Comparison of ENCODE assay signal across 8 cellular contexts in the genomic region with DNA sequence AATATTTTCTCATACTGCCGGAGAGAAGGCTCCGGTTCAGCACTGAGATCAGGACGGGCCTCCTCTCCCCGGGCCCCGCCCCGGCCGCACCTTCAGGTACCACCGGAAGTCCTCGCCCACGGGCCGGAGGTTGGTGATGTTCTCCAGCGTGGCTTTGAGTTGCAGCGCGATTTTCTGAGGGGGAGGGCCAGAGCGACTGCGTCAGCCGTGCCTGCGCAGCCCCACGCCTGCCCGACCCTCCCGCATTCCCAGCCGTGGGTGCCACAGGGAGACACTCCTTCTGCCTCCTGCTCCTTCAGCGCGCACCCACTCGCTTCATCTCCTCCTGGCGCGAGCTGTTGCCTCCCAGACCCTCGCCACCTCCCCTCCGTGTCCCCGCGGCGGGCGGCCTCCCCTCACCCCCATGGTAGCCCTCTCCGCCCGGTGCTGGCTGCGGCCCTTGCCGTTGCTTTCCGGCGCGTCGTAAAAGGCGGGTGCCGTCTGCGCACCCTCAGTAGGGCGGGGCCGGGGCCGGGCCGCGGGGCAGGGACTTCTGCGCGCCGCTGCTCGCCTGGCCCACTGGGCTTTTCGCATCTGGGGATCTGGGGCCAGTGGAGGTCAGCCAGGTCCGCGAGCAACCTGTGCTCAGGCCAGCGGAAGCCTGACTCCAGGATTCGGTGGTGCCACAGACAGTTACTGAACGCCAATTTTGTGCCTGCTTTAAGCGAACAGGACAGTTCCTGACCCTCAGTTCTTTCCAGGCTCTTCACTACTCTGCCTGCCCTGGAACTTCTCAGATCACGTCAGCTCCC. TPM values are rescaled to one million over a fixed set of nuclear protein-coding genes. Genes with fewer than 3 reads are reported as not detected.
A peak's percentile ranks its signal among the peaks of the same experiment; 100 is the strongest.
DNase-seq lines count a peak whose midpoint lies in the region; TF ChIP-seq lines count a peak whose summit lies in the region.

A gene (minus strand): TSS at position 464 of the 791 bp plus-strand sequence. CDS start 59 bp downstream, at position 405.

- peaks cover 8% of the 10 kb centered on the region for H3K79me2 ChIP-seq in neural cell (replicated peaks; ENCODE audit: insufficient read depth, low read length)

- H3K9me3 ChIP-seq in neural cell (ENCODE audit: low read length) = no peaks in the 10 kb centered on the region
- H3K9me3 ChIP-seq in stomach = no peaks in the 10 kb centered on the region

- H3K4me3 ChIP-seq in H7 (ENCODE audit: insufficient read depth, low read depth, low read length) = peak within 1 kb of the TSS; percentile 100
- peak within 1 kb of the TSS; percentile 81 for H3K4me3 ChIP-seq in neural cell (ENCODE audit: low read length)
- peak within 1 kb of the TSS; percentile 61 to 79 (median 72) for H3K4me3 ChIP-seq in stomach

- peak within 1 kb of the TSS; percentile 77 for H2AFZ ChIP-seq in neural cell (ENCODE audit: low read depth, low read length)

- intact Hi-C loops in stomach (cut with DNase I; ENCODE audit: low total_unique reads) = no loop called here

- peak; percentile 92 for DNase-seq in ELF-1 (ENCODE audit: low read depth, low spot score)
- peak; percentile 98 for DNase-seq in H7
- DNase-seq in M059J (ENCODE audit: low read depth) = peak; percentile 90
- DNase-seq in SHP77 treated with DMSO at 0.1 percent for 48 hours (lab: John Stamatoyannopoulos, UW) = peak; percentile 84
- peak; percentile 84 for DNase-seq in activated gamma-delta T cell (lab: John Stamatoyannopoulos, UW)
- DNase-seq in fibroblast of the conjunctiva (ENCODE audit: low read depth) = peak; percentile 69
- peak; percentile 94 for DNase-seq in stomach

- whole genome bisulfite sequencing in stomach, 5 donors = 0 to 1% (median 0%) methylated on average over 24 to 61 of the region's 61 CpGs

- peak; percentile 38 for TF ChIP-seq RAD21 in neural cell (conservative IDR thresholded peaks at IDR 0.05)

- H4K20me1 ChIP-seq in neural cell (ENCODE audit: insufficient read depth) = no peaks in the 10 kb centered on the region

- peak within 1 kb of the TSS; percentile 95 for H3K9ac ChIP-seq in neural cell (ENCODE audit: low read length)

- H3K27ac ChIP-seq in neural cell (ENCODE audit: low read length) (peak within 1 kb of the TSS; percentile 96), stomach (peak within 1 kb of the TSS; percentile 97 to 99 (median 98))

- no peaks in the 10 kb centered on the region for H3F3A ChIP-seq in neural cell (ENCODE audit: insufficient read depth, low read length, poor library complexity, severe bottlenecking)

- H3K36me3 ChIP-seq in H7 (replicated peaks; ENCODE audit: control insufficient read depth, insufficient read depth, low read length) (peaks cover 7% of the 10 kb centered on the region), neural cell (ENCODE audit: insufficient read depth, low read length) (no peaks in the 10 kb centered on the region), stomach (peaks cover 14 to 35% (median 32%) of the 10 kb centered on the region in 4 donors)

- TF ChIP-seq EP300 in neural cell (conservative IDR thresholded peaks at IDR 0.05; ENCODE audit: poor library complexity, severe bottlenecking) (peak; percentile 63), stomach (IDR thresholded peaks at IDR 0.05) (no peak)

- peak within 1 kb of the TSS; percentile 87 for H3K4me2 ChIP-seq in neural cell (ENCODE audit: low read length)

- TF ChIP-seq CTCF in neural cell (IDR thresholded peaks at IDR 0.05; ENCODE audit: poor library complexity, severe bottlenecking) (no peak), stomach (IDR thresholded peaks at IDR 0.05) (no peak)

- H3K27me3 ChIP-seq in H7 (ENCODE audit: control insufficient read depth, insufficient read depth, low read length) = no peaks in the 10 kb centered on the region
- H3K27me3 ChIP-seq in neural cell (ENCODE audit: insufficient read depth, low read depth, low read length) = no peaks in the 10 kb centered on the region
- no peaks in the 10 kb centered on the region for H3K27me3 ChIP-seq in stomach

- no peaks in the 10 kb centered on the region for H3K9me2 ChIP-seq in neural cell (ENCODE audit: insufficient read depth, low read length)

- H3K4me1 ChIP-seq in stomach = peaks cover 10 to 28% (median 19%) of the 10 kb centered on the region in 4 donors

- TF ChIP-seq POLR2A in stomach (IDR thresholded peaks at IDR 0.05) = peak in 2 of 4 donors; percentile 70 to 93

TF ChIP-seq in neural cell, 6 proteins besides CTCF, POLR2A, EP300 and RAD21:
- TF ChIP-seq TAF1 (IDR thresholded peaks at IDR 0.05; ENCODE audit: low read depth) (peak; percentile 60), MXI1 (conservative IDR thresholded peaks at IDR 0.05; ENCODE audit: poor library complexity, severe bottlenecking) (peak; percentile 94), POLR2AphosphoS5 (IDR thresholded peaks at IDR 0.05) (peak; percentile 98), EZH2 (IDR thresholded peaks at IDR 0.05; ENCODE audit: borderline replicate concordance, insufficient read depth, low read length, poor library complexity, severe bottlenecking) (no peak), SMC3 (conservative IDR thresholded peaks at IDR 0.05; ENCODE audit: poor library complexity) (peak; percentile 45)
- TF ChIP-seq, protein P1, sequence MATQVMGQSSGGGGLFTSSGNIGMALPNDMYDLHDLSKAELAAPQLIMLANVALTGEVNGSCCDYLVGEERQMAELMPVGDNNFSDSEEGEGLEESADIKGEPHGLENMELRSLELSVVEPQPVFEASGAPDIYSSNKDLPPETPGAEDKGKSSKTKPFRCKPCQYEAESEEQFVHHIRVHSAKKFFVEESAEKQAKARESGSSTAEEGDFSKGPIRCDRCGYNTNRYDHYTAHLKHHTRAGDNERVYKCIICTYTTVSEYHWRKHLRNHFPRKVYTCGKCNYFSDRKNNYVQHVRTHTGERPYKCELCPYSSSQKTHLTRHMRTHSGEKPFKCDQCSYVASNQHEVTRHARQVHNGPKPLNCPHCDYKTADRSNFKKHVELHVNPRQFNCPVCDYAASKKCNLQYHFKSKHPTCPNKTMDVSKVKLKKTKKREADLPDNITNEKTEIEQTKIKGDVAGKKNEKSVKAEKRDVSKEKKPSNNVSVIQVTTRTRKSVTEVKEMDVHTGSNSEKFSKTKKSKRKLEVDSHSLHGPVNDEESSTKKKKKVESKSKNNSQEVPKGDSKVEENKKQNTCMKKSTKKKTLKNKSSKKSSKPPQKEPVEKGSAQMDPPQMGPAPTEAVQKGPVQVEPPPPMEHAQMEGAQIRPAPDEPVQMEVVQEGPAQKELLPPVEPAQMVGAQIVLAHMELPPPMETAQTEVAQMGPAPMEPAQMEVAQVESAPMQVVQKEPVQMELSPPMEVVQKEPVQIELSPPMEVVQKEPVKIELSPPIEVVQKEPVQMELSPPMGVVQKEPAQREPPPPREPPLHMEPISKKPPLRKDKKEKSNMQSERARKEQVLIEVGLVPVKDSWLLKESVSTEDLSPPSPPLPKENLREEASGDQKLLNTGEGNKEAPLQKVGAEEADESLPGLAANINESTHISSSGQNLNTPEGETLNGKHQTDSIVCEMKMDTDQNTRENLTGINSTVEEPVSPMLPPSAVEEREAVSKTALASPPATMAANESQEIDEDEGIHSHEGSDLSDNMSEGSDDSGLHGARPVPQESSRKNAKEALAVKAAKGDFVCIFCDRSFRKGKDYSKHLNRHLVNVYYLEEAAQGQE (IDR thresholded peaks at IDR 0.05; ENCODE audit: borderline replicate concordance) = peak; percentile 62

RNA-seq across cellular contexts. Expression of the gene that starts here (rescaled TPM):
- 74.1 and 94.6 TPM in 2 replicates for total RNA-seq in H7 (2014; rRNA removed; shearing (Covaris generic))
- total RNA-seq in M059J (2014; rRNA removed; shearing (Covaris generic)) = 47.0 and 53.5 TPM in 2 replicates
- polyA plus RNA-seq in neural cell (103 and 104 TPM in 2 replicates), stomach (10 to 100 TPM; 60.8 to 78.8 (median 74.9) TPM)
- polyA minus RNA-seq in neural cell = 52.9 and 56.0 TPM in 2 replicates
- 10 to 100 TPM; 31.6 to 52.7 (median 38.0) TPM for total RNA-seq in stomach

Comparison
In these comparisons a context has a peak if more than half of its experiments do, and no peak if none do; other contexts are left out.
1. Peak in every context shown above with its lines: DNase-seq, H3K4me3 ChIP-seq and H3K27ac ChIP-seq.